In genomic region chr6:5513393-5513792, GRCh38 we compare ENCODE assay signal across 1 cellular context.
TF ChIP-seq lines count a peak whose summit lies in the region.

No MANE protein-coding gene starts in this region.

TF ChIP-seq in GM23338, 12 proteins besides CTCF, POLR2A, EP300 and RAD21 (continued from another document):
- TF ChIP-seq ZNF114 (CRISPR knock-in tag; IDR thresholded peaks at IDR 0.05): no peak
